1 cellular context compared by ENCODE assay signal in the genomic region with DNA sequence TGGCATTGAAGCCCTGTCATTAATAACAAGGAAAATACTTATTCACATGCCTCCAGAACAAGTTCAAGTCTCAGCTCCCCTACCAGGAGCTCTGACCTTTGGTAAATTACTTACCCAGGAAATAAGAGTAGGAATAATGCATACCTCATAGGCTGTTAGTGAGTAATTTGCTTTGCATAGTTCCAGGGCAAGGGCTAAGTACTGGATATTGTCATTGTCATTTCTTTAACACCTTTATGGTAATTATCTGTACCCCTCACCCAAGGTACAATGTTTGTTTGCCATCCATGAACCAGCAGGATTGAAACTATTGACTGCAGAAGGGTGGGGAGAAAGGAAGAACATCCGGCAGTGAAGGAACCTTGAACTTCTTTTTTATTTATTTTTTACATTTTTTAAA.
A peak's percentile ranks its signal among the peaks of the same experiment; 100 is the strongest.
TF ChIP-seq lines count a peak whose summit lies in the region.

No MANE protein-coding gene starts in this region.

TF ChIP-seq in H1, 55 proteins besides CTCF, POLR2A, EP300 and RAD21:
- TF ChIP-seq CEBPB (IDR thresholded peaks at IDR 0.05; ENCODE audit: low read depth, low read length) (no peak), NANOG (IDR thresholded peaks at IDR 0.05; ENCODE audit: insufficient read depth, low read depth, low read length, poor library complexity, severe bottlenecking) (peak; percentile 36)
